Comparison of ENCODE assay signal across 10 cellular contexts in the genomic region with DNA sequence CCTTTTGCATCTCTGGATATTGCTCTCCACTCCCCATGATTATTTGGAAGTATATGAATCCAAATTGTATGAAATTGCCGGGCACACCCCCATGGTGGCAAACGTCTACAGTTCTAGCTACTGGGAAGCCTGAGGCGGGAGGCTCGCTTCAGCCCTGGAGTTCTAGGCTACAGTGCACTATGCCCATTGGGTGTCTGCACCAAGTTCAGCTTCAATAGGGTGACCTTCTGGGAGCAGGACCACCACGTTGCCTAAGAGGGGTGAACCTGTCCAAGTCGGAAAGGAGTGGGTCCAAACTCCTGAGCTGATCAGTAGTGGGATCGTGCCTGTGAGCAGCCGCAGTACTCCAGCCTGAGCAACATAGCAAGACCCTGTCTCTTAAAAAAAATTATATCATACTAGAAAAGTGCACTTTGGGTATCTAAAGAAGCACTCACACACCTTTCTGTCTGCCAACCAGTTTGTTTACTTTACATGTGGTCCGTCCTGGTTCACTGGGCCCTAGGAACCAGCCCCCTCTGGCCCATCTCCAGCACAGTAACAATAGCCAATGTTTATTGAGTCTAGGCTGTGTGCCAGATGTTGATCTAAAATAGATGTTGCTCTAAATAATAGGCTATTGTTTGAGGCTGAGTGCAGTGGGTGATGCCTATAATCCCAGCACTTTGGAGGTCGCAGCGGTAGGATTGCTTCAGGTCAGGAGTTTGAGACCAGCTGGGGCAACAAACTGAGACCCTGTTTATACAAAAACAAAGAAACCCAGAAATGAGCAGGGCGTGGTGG. TPM values are rescaled to one million over a fixed set of nuclear protein-coding genes. Genes with fewer than 3 reads are reported as not detected.
DNase-seq lines count a peak whose midpoint lies in the region; ATAC-seq, FAIRE-seq and TF ChIP-seq lines count a peak whose summit lies in the region.
"Had no signal": no experiment of that assay in that cellular context is flagged by ENCODE, and none has a peak within 500 bp of the region (broad histone marks: within the 10 kb centered on the region; RNA-seq: fewer than 3 reads in every experiment).

No MANE protein-coding gene starts in this region.

- H3K27me3 ChIP-seq in HCT116 (ENCODE audit: insufficient read depth, low read length), result no peaks in the 10 kb centered on the region
- H3K27me3 ChIP-seq: vagina had no signal

- H3K4me2 ChIP-seq in HCT116 (ENCODE audit: low read length), result no peak overlapping the region

- no peaks in the 10 kb centered on the region for H3K79me2 ChIP-seq in HCT116 (ENCODE audit: insufficient read depth, low read length)

- peak; percentile 26 for DNase-seq in HCT116 (ENCODE audit: low read depth, low spot score)
- DNase-seq in NCI-H2227 treated with DMSO at 0.1 percent for 48 hours (lab: John Stamatoyannopoulos, UW), result peak; percentile 86
- no peak for DNase-seq in natural killer cell treated with Interleukin-12 subunit alpha and Interleukin-12 subunit beta and Interleukin-15 and Interleukin-18, amount 100 ng/mL, for 72 hours (ENCODE audit: low spot score)
- no peak for DNase-seq in HTR-8/SVneo (ENCODE audit: insufficient read length, low spot score)
- DNase-seq in H54 (ENCODE audit: insufficient read length, low spot score), result no peak
- no peak for DNase-seq in HuH-7.5 (ENCODE audit: low spot score)
- DNase-seq in stimulated activated CD4-positive, alpha-beta T cell treated with anti-CD3 and anti-CD28 coated beads, Interleukin-2, amount 100 ng/mL, for 48 hours, result no peak

- no peak for TF ChIP-seq POLR2A in HCT116 (IDR thresholded peaks at IDR 0.05; ENCODE audit: borderline replicate concordance, extremely low read depth, insufficient read depth, insufficient read length)
- no peak for TF ChIP-seq POLR2A in H54 (IDR thresholded peaks at IDR 0.05; ENCODE audit: low read depth, low read length)

- BruUV-seq in HCT116 (replicated peaks; lab: Mats Ljungman, UMichigan), result no TSS peak

- no peak overlapping the region for H3K4me3 ChIP-seq in HCT116 (replicated peaks in 1 of 2; ENCODE audit: low read depth in 1 of 2, low read length in 2 of 2)
- H3K4me3 ChIP-seq: vagina had no signal

- peaks cover 11% of the 10 kb centered on the region in 2 experiments; a peak in 3 of 4 replicates for H3K4me1 ChIP-seq in HCT116 (ENCODE audit: control insufficient read depth in 1 of 2, insufficient read depth in 2 of 2, low read length in 2 of 2)
- H3K4me1 ChIP-seq: vagina had no signal

- H3K27me3 Mint-ChIP-seq in natural killer cell treated with Interleukin-12 subunit alpha and Interleukin-12 subunit beta and Interleukin-15 and Interleukin-18, amount 100 ng/mL, for 72 hours, result peaks cover 0 to 8% of the 10 kb centered on the region in 2 donors

- no peaks in the 10 kb centered on the region for H4K20me1 ChIP-seq in HCT116 (ENCODE audit: insufficient read depth)

- FAIRE-seq in endometrium (lab: Jason Lieb, UNC) (peak; percentile 15), HTR-8/SVneo (lab: Jason Lieb, UNC) (no peak), H54 (lab: Jason Lieb, UNC) (no peak)
- FAIRE-seq: colon had no signal

- TF ChIP-seq CTCF in HCT116 (IDR thresholded peaks at IDR 0.05 in 2 of 3, conservative IDR thresholded peaks at IDR 0.05 in 1 of 3; ENCODE audit: borderline replicate concordance in 1 of 3, insufficient read depth in 1 of 3, low read depth in 2 of 3, low read length in 2 of 3), result no peak

- H3K9me2 ChIP-seq in HCT116 (ENCODE audit: insufficient read depth), result no peaks in the 10 kb centered on the region

- RAD21 ChIA-PET in HCT116 (lab: Charles Lee; ENCODE audit: low non-redundant PET in 1 of 2, low total read pairs in 2 of 2, uncharacterized antibody in 2 of 2, unreplicated experiment in 2 of 2), result interaction anchor here in 1 of 2 experiments (0.8 kb wide), 1 partner anchor 70 kb away, joined by 3 read pairs; no protein-coding TSS in a partner anchor

- intact Hi-C loops in HCT116 (cut with micrococcal nuclease), result no loop called here

- CTCF ChIA-PET in HCT116 (lab: Charles Lee), result no interaction called here

- no peak overlapping the region for H3K27ac ChIP-seq in HCT116 (ENCODE audit: low read depth, low read length)
- H3K27ac ChIP-seq: vagina had no signal

- H3K9me3 Mint-ChIP-seq in natural killer cell treated with Interleukin-12 subunit alpha and Interleukin-12 subunit beta and Interleukin-15 and Interleukin-18, amount 100 ng/mL, for 72 hours, result no peaks in the 10 kb centered on the region

- H3K36me3 ChIP-seq in HCT116 (ENCODE audit: control insufficient read depth in 1 of 2, insufficient read depth in 2 of 2, low read length in 2 of 2), result no peaks in the 10 kb centered on the region
- H3K36me3 ChIP-seq: vagina had no signal

- H3K4me1 Mint-ChIP-seq in natural killer cell treated with Interleukin-12 subunit alpha and Interleukin-12 subunit beta and Interleukin-15 and Interleukin-18, amount 100 ng/mL, for 72 hours (ENCODE audit: low read depth in 2 of 2), result peaks cover 8 to 18% of the 10 kb centered on the region in 2 donors

- no peak for TF ChIP-seq RAD21 in HCT116 (IDR thresholded peaks at IDR 0.05; ENCODE audit: low read depth)

- H3K9me3 ChIP-seq in HCT116 (ENCODE audit: control insufficient read depth in 1 of 2, insufficient read depth in 1 of 2, low read depth in 1 of 2, low read length in 2 of 2), result no peaks in the 10 kb centered on the region
- H3K9me3 ChIP-seq: vagina had no signal

- no peak overlapping the region for H3K4me3 Mint-ChIP-seq in natural killer cell treated with Interleukin-12 subunit alpha and Interleukin-12 subunit beta and Interleukin-15 and Interleukin-18, amount 100 ng/mL, for 72 hours

- POLR2A ChIA-PET in HCT116 (lab: Charles Lee), result no interaction called here

- peak overlapping the region; percentile 10 to 76 for H3K27ac Mint-ChIP-seq in natural killer cell treated with Interleukin-12 subunit alpha and Interleukin-12 subunit beta and Interleukin-15 and Interleukin-18, amount 100 ng/mL, for 72 hours

- ATAC-seq in HCT116, result peak; percentile 68
- no peak for ATAC-seq in natural killer cell treated with Interleukin-12 subunit alpha and Interleukin-12 subunit beta and Interleukin-15 and Interleukin-18, amount 100 ng/mL, for 72 hours

- no peak overlapping the region for H2AFZ ChIP-seq in HCT116 (ENCODE audit: low read depth, low read length, poor library complexity, severe bottlenecking)

- H3K9ac ChIP-seq in HCT116 (ENCODE audit: low read length), result no peak overlapping the region

- H3K36me3 Mint-ChIP-seq in natural killer cell treated with Interleukin-12 subunit alpha and Interleukin-12 subunit beta and Interleukin-15 and Interleukin-18, amount 100 ng/mL, for 72 hours, result no peaks in the 10 kb centered on the region

TF ChIP-seq in HCT116, 20 proteins besides CTCF, POLR2A, EP300 and RAD21:
- TF ChIP-seq YY1 (IDR thresholded peaks at IDR 0.05; ENCODE audit: extremely low read depth, insufficient replicate concordance, low read depth, low read length) (no peak), JUND (IDR thresholded peaks at IDR 0.05) (no peak), CEBPB (IDR thresholded peaks at IDR 0.05; ENCODE audit: low read depth) (no peak), ZNF274 (IDR thresholded peaks at IDR 0.05; ENCODE audit: low read depth, low read length) (no peak), SRF (IDR thresholded peaks at IDR 0.05; ENCODE audit: low read depth) (no peak)
TF ChIP-seq in HCT116: peak in this region for 0.

RNA-seq across cellular contexts. Expression of a gene that starts 16.4 kb away (rescaled TPM):
- total RNA-seq in HCT116 (2021; ENCODE audit: unreplicated experiment), result 78.7 TPM
- polyA plus RNA-seq in HCT116 (2012), result 65.0 and 76.8 TPM in 2 replicates
- 10 to 100 TPM; 77.5 to 82.9 TPM for total RNA-seq in natural killer cell treated with Interleukin-12 subunit alpha and Interleukin-12 subunit beta and Interleukin-15 and Interleukin-18, amount 100 ng/mL, for 72 hours

RNA-seq across cellular contexts. Expression of a gene that starts 24.9 kb away (rescaled TPM):
- total RNA-seq in HCT116 (2021; ENCODE audit: unreplicated experiment), result 28.5 TPM
- 10.1 and 14.0 TPM in 2 replicates for polyA plus RNA-seq in HCT116 (2012)
- 100 to 1,000 TPM in 1 of 2 donors, 10 to 100 TPM in 1; 87.3 to 138 TPM for total RNA-seq in natural killer cell treated with Interleukin-12 subunit alpha and Interleukin-12 subunit beta and Interleukin-15 and Interleukin-18, amount 100 ng/mL, for 72 hours

RNA-seq across cellular contexts. Expression of a gene that starts 32.9 kb away (rescaled TPM):
- total RNA-seq in HCT116 (2021; ENCODE audit: unreplicated experiment), result 78.5 TPM
- polyA plus RNA-seq in HCT116 (2012), result 95.2 and 115 TPM in 2 replicates
- total RNA-seq in natural killer cell treated with Interleukin-12 subunit alpha and Interleukin-12 subunit beta and Interleukin-15 and Interleukin-18, amount 100 ng/mL, for 72 hours, result 10 to 100 TPM; 85.2 to 96.4 TPM

RNA-seq across cellular contexts. Expression of a gene that starts 57.7 kb away (rescaled TPM):
- total RNA-seq in HCT116 (2021; ENCODE audit: unreplicated experiment), result 105 TPM
- polyA plus RNA-seq in HCT116 (2012), result 88.0 and 91.4 TPM in 2 replicates
- total RNA-seq in natural killer cell treated with Interleukin-12 subunit alpha and Interleukin-12 subunit beta and Interleukin-15 and Interleukin-18, amount 100 ng/mL, for 72 hours, result 100 to 1,000 TPM; 139 to 140 TPM

Comparison
In these comparisons a context has a peak if more than half of its experiments do, and no peak if none do; other contexts are left out.
1. DNase-seq: peak in HCT116 (single experiment) and NCI-H2227 treated with DMSO at 0.1 percent for 48 hours (single experiment); none in natural killer cell treated with Interleukin-12 subunit alpha and Interleukin-12 subunit beta and Interleukin-15 and Interleukin-18, amount 100 ng/mL, for 72 hours (single experiment), HTR-8/SVneo (single experiment), H54 (single experiment), HuH-7.5 (single experiment) and stimulated activated CD4-positive, alpha-beta T cell treated with anti-CD3 and anti-CD28 coated beads, Interleukin-2, amount 100 ng/mL, for 48 hours (0 of 2).